In the genomic region with DNA sequence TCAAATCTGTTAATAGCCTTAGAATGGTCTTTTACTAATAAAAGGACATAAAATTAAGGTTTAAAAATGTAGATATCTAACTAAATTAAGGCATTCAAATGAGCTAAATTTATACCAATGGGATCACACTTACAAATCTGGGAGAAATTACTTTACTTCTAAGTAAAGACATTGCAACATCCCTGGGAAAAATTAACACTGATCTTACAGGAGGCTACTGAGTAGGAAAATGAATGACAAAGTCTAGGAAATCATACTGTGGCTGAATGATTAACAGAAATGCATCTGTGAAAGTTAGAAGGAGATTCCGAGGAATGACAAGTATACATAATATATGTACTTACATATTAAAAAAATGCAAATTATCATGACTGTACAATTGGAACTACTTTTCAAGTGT, we compare ENCODE assay signal across 17 cellular contexts. TPM values are rescaled to one million over a fixed set of nuclear protein-coding genes. Genes with fewer than 3 reads are reported as not detected.
A peak's percentile ranks its signal among the peaks of the same experiment; 100 is the strongest.
DNase-seq lines count a peak whose midpoint lies in the region; ATAC-seq and TF ChIP-seq lines count a peak whose summit lies in the region.
"Had no signal": no experiment of that assay in that cellular context is flagged by ENCODE, and none has a peak within 500 bp of the region (broad histone marks: within the 10 kb centered on the region; RNA-seq: fewer than 3 reads in every experiment).

No MANE protein-coding gene starts in this region.

- H3K9me3 ChIP-seq in right lobe of liver (no peaks in the 10 kb centered on the region), aorta (ENCODE audit: control insufficient read depth, low read length) (no peaks in the 10 kb centered on the region)
- H3K9me3 ChIP-seq: BE2C had no signal

- no peak overlapping the region for H3K27ac ChIP-seq in right lobe of liver
- H3K27ac ChIP-seq in aorta (ENCODE audit: low read depth in 1 of 2, low read length in 2 of 2), result no peak overlapping the region

- H3K4me3 ChIP-seq in epithelial cell of proximal tubule (ENCODE audit: low read depth, low read length) (no peak overlapping the region), right lobe of liver (no peak overlapping the region), aorta (ENCODE audit: low read length in 2 of 2) (no peak overlapping the region)
- H3K4me3 ChIP-seq: GM12878 had no signal

- TF ChIP-seq POLR2A in right lobe of liver (IDR thresholded peaks at IDR 0.05), result no peak

- H3K4me1 ChIP-seq in right lobe of liver (no peaks in the 10 kb centered on the region), aorta (ENCODE audit: control insufficient read depth in 1 of 2, insufficient read depth in 2 of 2, low read length in 2 of 2) (no peaks in the 10 kb centered on the region)
- H3K4me1 ChIP-seq: BE2C had no signal

- intact Hi-C loops in right lobe of liver (cut with DNase I), result no loop called here
- intact Hi-C loops in aorta (cut with DNase I), result no loop called here

- ATAC-seq in right lobe of liver (no peak), aorta (ENCODE audit: low FRiP score) (no peak)

- DNase-seq in epithelial cell of proximal tubule (ENCODE audit: low read depth), result peak; percentile 53
- DNase-seq in myocyte (ENCODE audit: low read depth), result peak; percentile 49
- peak; percentile 78 for DNase-seq in renal cortical epithelial cell (ENCODE audit: low read depth)
- no peak for DNase-seq in right lobe of liver
- DNase-seq in activated CD8-positive, alpha-beta memory T cell treated with anti-CD3 and anti-CD28 coated beads for 24 hours, result no peak
- DNase-seq in aorta, result no peak
- DNase-seq: BE2C; C1 segment of cervical spinal cord; CD4-positive, CD25-positive, alpha-beta regulatory T cell; CD8-positive, alpha-beta memory T cell; COR-L47; DMS 273 treated with DMSO at 0.1 percent for 48 hours; DMS53; DND-41; EL; H9 had no signal

- H3K36me3 ChIP-seq in right lobe of liver (no peaks in the 10 kb centered on the region), aorta (ENCODE audit: control insufficient read depth in 1 of 2, insufficient read depth in 2 of 2, low read length in 1 of 2) (no peaks in the 10 kb centered on the region)

- H3K27me3 ChIP-seq in right lobe of liver (no peaks in the 10 kb centered on the region), aorta (ENCODE audit: control insufficient read depth in 1 of 2, insufficient read depth in 2 of 2, low read length in 1 of 2) (no peaks in the 10 kb centered on the region)
- H3K27me3 ChIP-seq: BE2C had no signal

- 60% methylated on average over 1 of the region's 1 CpG for WGBS in right lobe of liver (ENCODE audit: insufficient coverage, low coverage, low lambda C conversion rate, missing lambda C conversion rate)
- WGBS in aorta, 2 donors, result 89 to 97% methylated on average over 1 of the region's 1 CpG

- TF ChIP-seq CTCF in epithelial cell of proximal tubule (conservative IDR thresholded peaks at IDR 0.05; ENCODE audit: low read depth, low read length) (no peak), right lobe of liver (IDR thresholded peaks at IDR 0.05) (no peak)

RNA-seq across cellular contexts. Expression of a gene that starts 38.3 kb away (rescaled TPM):
- total RNA-seq in epithelial cell of proximal tubule (3.5 and 6.1 TPM in 2 replicates), myocyte (231 and 261 TPM in 2 replicates), renal cortical epithelial cell (14.2 and 15.0 TPM in 2 replicates), right lobe of liver (1 to 10 TPM; 1.3 to 6.0 (median 2.2) TPM), aorta (10 to 100 TPM; 40.5 to 40.7 TPM)
- polyA plus RNA-seq in myocyte (2012), result 33.4 TPM
- 1 to 10 TPM; 4.5 to 8.0 TPM for polyA plus RNA-seq in aorta
- total RNA-seq: CD4-positive, CD25-positive, alpha-beta regulatory T cell; CD8-positive, alpha-beta memory T cell had no signal
- polyA plus RNA-seq: CD4-positive, CD25-positive, alpha-beta regulatory T cell; CD8-positive, alpha-beta memory T cell had no signal

Comparison
In these comparisons a context has a peak if more than half of its experiments do, and no peak if none do; other contexts are left out.
1. DNase-seq: peak in epithelial cell of proximal tubule (single experiment), myocyte (single experiment) and renal cortical epithelial cell (single experiment); none in right lobe of liver (0 of 3), activated CD8-positive, alpha-beta memory T cell treated with anti-CD3 and anti-CD28 coated beads for 24 hours (single experiment) and aorta (0 of 2).